In the genomic region with DNA sequence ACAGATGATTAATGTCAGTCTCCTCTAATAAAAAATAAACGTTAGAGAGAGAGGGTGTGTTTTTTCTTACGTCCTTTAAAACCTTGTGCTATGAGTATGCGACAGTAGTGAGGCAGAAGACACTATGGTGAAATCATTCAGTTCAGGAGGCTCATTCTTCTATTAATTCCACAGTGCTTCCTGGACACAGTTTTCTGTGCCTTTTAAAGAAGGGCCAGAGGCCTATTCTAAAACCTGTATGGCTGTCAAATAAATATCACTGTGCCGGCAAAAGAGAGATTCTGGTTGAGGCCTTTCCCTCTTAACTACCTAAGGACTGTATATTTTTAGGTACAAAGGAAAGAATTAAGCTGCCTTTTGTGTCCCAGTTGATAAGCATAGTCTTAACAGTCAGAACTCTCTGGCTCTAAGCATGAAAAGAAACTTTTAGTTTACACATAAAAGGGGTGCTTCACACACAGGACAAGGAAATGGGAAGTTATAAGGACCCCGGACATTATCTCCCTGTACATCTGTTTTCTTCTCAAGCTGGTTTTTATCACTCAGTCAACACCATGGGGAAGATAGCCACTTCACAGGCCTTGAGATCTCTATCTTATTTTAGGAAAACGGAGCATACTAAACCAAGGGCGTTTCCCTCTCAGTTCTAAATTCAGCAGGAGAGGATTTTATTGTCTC, we compare ENCODE assay signal across 11 cellular contexts.
DNase-seq lines count a peak whose midpoint lies in the region; ATAC-seq and TF ChIP-seq lines count a peak whose summit lies in the region.
"Had no signal": no experiment of that assay in that cellular context is flagged by ENCODE, and none has a peak within 500 bp of the region (broad histone marks: within the 10 kb centered on the region; RNA-seq: fewer than 3 reads in every experiment).

No MANE protein-coding gene starts in this region.

- H3K4me3 Mint-ChIP-seq in central memory CD8-positive, alpha-beta T cell = no peak overlapping the region
- no peak overlapping the region for H3K4me3 Mint-ChIP-seq in effector memory CD8-positive, alpha-beta T cell

- no peaks in the 10 kb centered on the region for H3K36me3 Mint-ChIP-seq in central memory CD8-positive, alpha-beta T cell (ENCODE audit: insufficient read depth)
- H3K36me3 Mint-ChIP-seq in effector memory CD8-positive, alpha-beta T cell (ENCODE audit: insufficient read depth) = no peaks in the 10 kb centered on the region

- no peaks in the 10 kb centered on the region for H3K9me3 Mint-ChIP-seq in central memory CD8-positive, alpha-beta T cell
- H3K9me3 Mint-ChIP-seq in effector memory CD8-positive, alpha-beta T cell = no peaks in the 10 kb centered on the region

- DNase-seq in central memory CD8-positive, alpha-beta T cell (ENCODE audit: low spot score in 2 of 2) = no peak
- DNase-seq in DMS79 treated with DMSO at 0.1 percent for 48 hours (lab: John Stamatoyannopoulos, UW) (no peak), AG08396 (ENCODE audit: low spot score) (no peak), NCI-H2171 (lab: John Stamatoyannopoulos, UW) (no peak)
- DNase-seq in effector memory CD8-positive, alpha-beta T cell = no peak
- DNase-seq: DMS53, psoas muscle, SIG-M5 had no signal

- peaks cover 20% of the 10 kb centered on the region for H3K4me1 Mint-ChIP-seq in central memory CD8-positive, alpha-beta T cell
- peaks cover 10 to 25% of the 10 kb centered on the region in 2 donors for H3K4me1 Mint-ChIP-seq in effector memory CD8-positive, alpha-beta T cell (ENCODE audit: low read depth in 2 of 2)

- peak overlapping the region; percentile 47 for H3K27ac Mint-ChIP-seq in central memory CD8-positive, alpha-beta T cell (ENCODE audit: low read depth)
- H3K27ac Mint-ChIP-seq in effector memory CD8-positive, alpha-beta T cell = peak overlapping the region in 1 of 2 donors; percentile 11

- no peak for TF ChIP-seq POLR2A in GM18505 (IDR thresholded peaks at IDR 0.05; ENCODE audit: borderline replicate concordance, extremely low read depth, insufficient read depth, insufficient read length)

- ATAC-seq in GM18505 (IDR thresholded peaks at IDR 0.05; ENCODE audit: unreplicated experiment) (peak; percentile 25), GM21528 (IDR thresholded peaks at IDR 0.05; ENCODE audit: low FRiP score, unreplicated experiment) (peak; percentile 34), HG03442 (IDR thresholded peaks at IDR 0.05; ENCODE audit: unreplicated experiment) (peak; percentile 2)
- ATAC-seq in central memory CD8-positive, alpha-beta T cell (replicated peaks; ENCODE audit: extremely low read depth, poor library complexity, severe bottlenecking) = peak; percentile 27
- ATAC-seq in effector memory CD8-positive, alpha-beta T cell (replicated peaks) = no peak
- ATAC-seq: psoas muscle had no signal

- no peaks in the 10 kb centered on the region for H3K27me3 Mint-ChIP-seq in central memory CD8-positive, alpha-beta T cell
- H3K27me3 Mint-ChIP-seq in effector memory CD8-positive, alpha-beta T cell = no peaks in the 10 kb centered on the region
